In genomic region chr22:36359172-36359973, GRCh38 we compare ENCODE assay signal across 8 cellular contexts. TPM values are rescaled to one million over a fixed set of nuclear protein-coding genes. Genes with fewer than 3 reads are reported as not detected.
DNase-seq lines count a peak whose midpoint lies in the region; ATAC-seq and TF ChIP-seq lines count a peak whose summit lies in the region.

No MANE protein-coding gene starts in this region.

- no peak overlapping the region for H2AFZ ChIP-seq in PC-9

- peaks cover 99% of the 10 kb centered on the region for H4K20me1 ChIP-seq in PC-9 (ENCODE audit: insufficient read depth)

- CTCF ChIA-PET in PC-9 (lab: Charles Lee), result interaction anchor here (0.6 to 0.9 kb wide), 5 partner anchors 8 to 94 kb away, joined by 3 to 15 read pairs (median 5); no protein-coding TSS in a partner anchor

- peak overlapping the region; percentile 59 for H3K4me3 Mint-ChIP-seq in T-helper 1 cell treated with Interleukin-12 subunit alpha and Interleukin-12 subunit beta and Interleukin-4 antibody, amounts not matched to agents 30 μg/mL and 1 μg/mL, for 36 hours

- TF ChIP-seq CTCF in PC-9 (conservative IDR thresholded peaks at IDR 0.05) (no peak), heart right ventricle (IDR thresholded peaks at IDR 0.05) (no peak)

- peaks cover 80% of the 10 kb centered on the region for H3K4me1 Mint-ChIP-seq in T-helper 1 cell treated with Interleukin-12 subunit alpha and Interleukin-12 subunit beta and Interleukin-4 antibody, amounts not matched to agents 30 μg/mL and 1 μg/mL, for 36 hours (ENCODE audit: low read depth)

- peaks cover 100% of the 10 kb centered on the region for H3K79me2 ChIP-seq in PC-9 (ENCODE audit: low read depth)

- H3K9me3 ChIP-seq in PC-9 (ENCODE audit: insufficient read depth, low read depth) (no peaks in the 10 kb centered on the region), heart right ventricle (no peaks in the 10 kb centered on the region), subcutaneous abdominal adipose tissue (ENCODE audit: control insufficient read depth in 5 of 5, low read length in 5 of 5) (no peaks in the 10 kb centered on the region)

- no peaks in the 10 kb centered on the region for H3K27me3 Mint-ChIP-seq in T-helper 1 cell treated with Interleukin-12 subunit alpha and Interleukin-12 subunit beta and Interleukin-4 antibody, amounts not matched to agents 30 μg/mL and 1 μg/mL, for 36 hours (ENCODE audit: low read depth)

- H3K4me2 ChIP-seq in PC-9, result peak overlapping the region; percentile 23; the same call in 1 of the 2 replicates

- BruUV-seq in PC-9 (replicated peaks; lab: Mats Ljungman, UMichigan), result no TSS peak

- intact Hi-C loops in PC-9 (cut with micrococcal nuclease; ENCODE audit: unreplicated experiment) (no loop called here), heart right ventricle (cut with DNase I) (no loop called here)

- peaks cover 75% of the 10 kb centered on the region for H3K4me1 ChIP-seq in PC-9 (replicated peaks; ENCODE audit: insufficient read depth)
- peaks cover 60 to 98% (median 95%) of the 10 kb centered on the region in 9 donors for H3K4me1 ChIP-seq in heart right ventricle
- peaks cover 30 to 97% (median 75%) of the 10 kb centered on the region in 5 donors for H3K4me1 ChIP-seq in subcutaneous abdominal adipose tissue (ENCODE audit: control insufficient read depth in 5 of 5, insufficient read depth in 5 of 5, low read length in 5 of 5)

- H3F3A ChIP-seq in PC-9 (ENCODE audit: insufficient read depth, low read depth), result peaks cover 94% of the 10 kb centered on the region

- H3K27ac ChIP-seq in PC-9 (peak overlapping the region; percentile 25), heart right ventricle (peak overlapping the region in 9 of 10 donors; percentile 66 to 93 (median 88)), subcutaneous abdominal adipose tissue (ENCODE audit: low read depth, low read length) (peak overlapping the region; percentile 87)

- no peaks in the 10 kb centered on the region for H3K9me2 ChIP-seq in PC-9 (ENCODE audit: insufficient read depth)

- WGBS in heart right ventricle, 2 donors, result 57 to 59% methylated on average over 5 of the region's 5 CpGs

- H3K36me3 ChIP-seq in PC-9 (ENCODE audit: low read depth) (peaks cover 24% of the 10 kb centered on the region; the same call in 1 of the 2 replicates), heart right ventricle (peaks cover 0 to 40% (median 0%) of the 10 kb centered on the region in 9 donors), subcutaneous abdominal adipose tissue (ENCODE audit: control insufficient read depth in 5 of 5, insufficient read depth in 5 of 5, low read length in 5 of 5) (peaks cover 0 to 13% (median 2%) of the 10 kb centered on the region in 5 donors)

- H3K27me3 ChIP-seq in PC-9 (ENCODE audit: insufficient read depth, low read depth), result no peaks in the 10 kb centered on the region
- H3K27me3 ChIP-seq in heart right ventricle, result no peaks in the 10 kb centered on the region
- H3K27me3 ChIP-seq in subcutaneous abdominal adipose tissue (ENCODE audit: control insufficient read depth in 5 of 5, insufficient read depth in 4 of 5, low read length in 5 of 5), result no peaks in the 10 kb centered on the region

- H3K36me3 Mint-ChIP-seq in T-helper 1 cell treated with Interleukin-12 subunit alpha and Interleukin-12 subunit beta and Interleukin-4 antibody, amounts not matched to agents 30 μg/mL and 1 μg/mL, for 36 hours (ENCODE audit: low read depth), result peaks cover 38% of the 10 kb centered on the region

- H3K4me3 ChIP-seq in PC-9, result no peak overlapping the region
- no peak overlapping the region for H3K4me3 ChIP-seq in heart right ventricle
- no peak overlapping the region for H3K4me3 ChIP-seq in subcutaneous abdominal adipose tissue (ENCODE audit: low read depth in 1 of 5, low read length in 5 of 5)

- H3K9me3 Mint-ChIP-seq in T-helper 1 cell treated with Interleukin-12 subunit alpha and Interleukin-12 subunit beta and Interleukin-4 antibody, amounts not matched to agents 30 μg/mL and 1 μg/mL, for 36 hours, result no peaks in the 10 kb centered on the region

- H3K27ac Mint-ChIP-seq in T-helper 1 cell treated with Interleukin-12 subunit alpha and Interleukin-12 subunit beta and Interleukin-4 antibody, amounts not matched to agents 30 μg/mL and 1 μg/mL, for 36 hours, result peak overlapping the region; percentile 85

- ATAC-seq in heart right ventricle, result peak in 5 of 8 donors; percentile 25 to 48 (median 41)

- POLR2A ChIA-PET in PC-9 (lab: Charles Lee; ENCODE audit: unreplicated experiment), result interaction anchor here (0.6 to 0.9 kb wide), 7 partner anchors 8 to 109 kb away, joined by 3 to 29 read pairs (median 7); no protein-coding TSS in a partner anchor

- peak overlapping the region in 2 of 5 donors; percentile 37 to 58 for H3K9ac ChIP-seq in subcutaneous abdominal adipose tissue (ENCODE audit: low read length in 5 of 5)

- DNase-seq in T-helper 1 cell, result no peak
- no peak for DNase-seq in PC-9
- DNase-seq in heart right ventricle, result no peak
- no peak for DNase-seq in COLO668 (lab: John Stamatoyannopoulos, UW; ENCODE audit: unreplicated experiment)
- no peak for DNase-seq in NCI-H226
- DNase-seq in AG08395 (ENCODE audit: low spot score), result no peak

RNA-seq across cellular contexts. Expression of gene MYH9, which starts 28.4 kb away (rescaled TPM):
- total RNA-seq in PC-9 (2021) (758 and 776 TPM in 2 replicates), heart right ventricle (100 to 1,000 TPM; 132 to 345 (median 189) TPM)
- 100 to 1,000 TPM; 134 to 243 TPM for polyA plus RNA-seq in heart right ventricle

Comparison
In these comparisons a context has a peak if more than half of its experiments do, and no peak if none do; other contexts are left out.
1. H3K27ac ChIP-seq: peak in every context shown above with its lines; median percentile 88 in heart right ventricle; 87 in subcutaneous abdominal adipose tissue; 25 in PC-9.